Comparison of ENCODE assay signal across 8 cellular contexts in genomic region chr5:61280205-61280604, GRCh38. TPM values are rescaled to one million over a fixed set of nuclear protein-coding genes. Genes with fewer than 3 reads are reported as not detected.
DNase-seq lines count a peak whose midpoint lies in the region; ATAC-seq, FAIRE-seq and TF ChIP-seq lines count a peak whose summit lies in the region.

No MANE protein-coding gene starts in this region.

- peak overlapping the region in 1 of 2 donors; percentile 22 for H3K4me3 Mint-ChIP-seq in CD14-positive monocyte
- H3K4me3 Mint-ChIP-seq in stimulated activated naive B cell treated with anti-CD40 and anti-IgM and Interleukin-4, amounts not matched to agents 10 μg/mL and 1 μg/mL and 100 μg/mL, for 72 hours, result no peak overlapping the region

- H3K9me2 ChIP-seq in GM23248 (ENCODE audit: insufficient read depth), result no peaks in the 10 kb centered on the region

- TF ChIP-seq CTCF in CD14-positive monocyte (IDR thresholded peaks at IDR 0.05) (no peak), bronchial epithelial cell (IDR thresholded peaks at IDR 0.05; ENCODE audit: insufficient read depth, low read length, severe bottlenecking) (no peak)

- intact Hi-C loops in CD14-positive monocyte (cut with micrococcal nuclease) (no loop called here), aorta (cut with DNase I) (no loop called here)

- no peaks in the 10 kb centered on the region for H4K20me1 ChIP-seq in GM23248 (ENCODE audit: insufficient read depth)

- H3K27ac ChIP-seq in GM23248 (no peak overlapping the region), aorta (ENCODE audit: low read depth in 1 of 2, low read length in 2 of 2) (no peak overlapping the region)

- H3K27me3 ChIP-seq in GM23248 (replicated peaks; ENCODE audit: insufficient read depth) (no peaks in the 10 kb centered on the region), bronchial epithelial cell (ENCODE audit: control insufficient read depth, insufficient read depth, low read length) (no peaks in the 10 kb centered on the region), aorta (ENCODE audit: control insufficient read depth in 1 of 2, insufficient read depth in 2 of 2, low read length in 1 of 2) (no peaks in the 10 kb centered on the region)

- DNase-seq in CD14-positive monocyte (ENCODE audit: low spot score) (no peak), GM23248 (peak; percentile 91), NCI-H2171 treated with DMSO at 0.1 percent for 48 hours (lab: John Stamatoyannopoulos, UW) (peak; percentile 84), bronchial epithelial cell (ENCODE audit: low read depth) (peak; percentile 97), aorta (no peak), 8988T (no peak)
- DNase-seq in stimulated activated naive B cell treated with anti-CD40 and anti-IgM and Interleukin-4, amounts not matched to agents 10 μg/mL and 1 μg/mL and 100 μg/mL, for 72 hours, result peak; percentile 18

- H3K9me3 ChIP-seq in GM23248 (ENCODE audit: low read depth) (no peaks in the 10 kb centered on the region), aorta (ENCODE audit: control insufficient read depth, low read length) (no peaks in the 10 kb centered on the region)

- peaks cover 0 to 3% (median 0%) of the 10 kb centered on the region in 3 donors for H3K27me3 Mint-ChIP-seq in CD14-positive monocyte (ENCODE audit: low read depth in 3 of 3)
- no peaks in the 10 kb centered on the region for H3K27me3 Mint-ChIP-seq in stimulated activated naive B cell treated with anti-CD40 and anti-IgM and Interleukin-4, amounts not matched to agents 10 μg/mL and 1 μg/mL and 100 μg/mL, for 72 hours

- FAIRE-seq in bronchial epithelial cell (lab: Jason Lieb, UNC), result no peak

- H3K4me1 ChIP-seq in GM23248 (ENCODE audit: insufficient read depth) (peaks cover 25% of the 10 kb centered on the region), aorta (ENCODE audit: control insufficient read depth in 1 of 2, insufficient read depth in 2 of 2, low read length in 2 of 2) (peaks cover 0 to 2% of the 10 kb centered on the region in 2 donors)

- no peaks in the 10 kb centered on the region for H3K79me2 ChIP-seq in GM23248 (ENCODE audit: insufficient read depth)

- no peak overlapping the region for H3K4me3 ChIP-seq in GM23248
- H3K4me3 ChIP-seq in bronchial epithelial cell (ENCODE audit: low read depth, low read length), result no peak overlapping the region
- no peak overlapping the region for H3K4me3 ChIP-seq in aorta (ENCODE audit: low read length in 2 of 2)

- peaks cover 21% of the 10 kb centered on the region for H3K4me1 Mint-ChIP-seq in CD14-positive monocyte
- H3K4me1 Mint-ChIP-seq in stimulated activated naive B cell treated with anti-CD40 and anti-IgM and Interleukin-4, amounts not matched to agents 10 μg/mL and 1 μg/mL and 100 μg/mL, for 72 hours, result peaks cover 29 to 33% of the 10 kb centered on the region in 2 donors

- no peaks in the 10 kb centered on the region for H3K36me3 Mint-ChIP-seq in CD14-positive monocyte
- no peaks in the 10 kb centered on the region for H3K36me3 Mint-ChIP-seq in stimulated activated naive B cell treated with anti-CD40 and anti-IgM and Interleukin-4, amounts not matched to agents 10 μg/mL and 1 μg/mL and 100 μg/mL, for 72 hours

- peak overlapping the region; percentile 20 for H3K4me2 ChIP-seq in GM23248 (ENCODE audit: unreplicated experiment)

- H3K27ac Mint-ChIP-seq in CD14-positive monocyte, result peak overlapping the region; percentile 64 to 79 (median 78)
- H3K27ac Mint-ChIP-seq in stimulated activated naive B cell treated with anti-CD40 and anti-IgM and Interleukin-4, amounts not matched to agents 10 μg/mL and 1 μg/mL and 100 μg/mL, for 72 hours, result peak overlapping the region; percentile 22

- H3F3A ChIP-seq in GM23248 (ENCODE audit: insufficient read depth), result peaks cover 6% of the 10 kb centered on the region; the same call in 1 of the 2 replicates

- no peaks in the 10 kb centered on the region for H3K9me3 Mint-ChIP-seq in CD14-positive monocyte
- no peaks in the 10 kb centered on the region for H3K9me3 Mint-ChIP-seq in stimulated activated naive B cell treated with anti-CD40 and anti-IgM and Interleukin-4, amounts not matched to agents 10 μg/mL and 1 μg/mL and 100 μg/mL, for 72 hours

- peak; percentile 74 to 77 for ATAC-seq in stimulated activated naive B cell treated with anti-CD40 and anti-IgM and Interleukin-4, amounts not matched to agents 10 μg/mL and 1 μg/mL and 100 μg/mL, for 72 hours (replicated peaks)
- ATAC-seq in aorta (ENCODE audit: low FRiP score) (no peak), HG03439 (IDR thresholded peaks at IDR 0.05; ENCODE audit: unreplicated experiment) (no peak)

- H2AFZ ChIP-seq in GM23248, result no peak overlapping the region

- in situ Hi-C loops in GM23248 (cut with MboI), result no loop called here

- no peak overlapping the region for H3K9ac ChIP-seq in GM23248

- H3K36me3 ChIP-seq in GM23248 (ENCODE audit: low read depth) (no peaks in the 10 kb centered on the region), bronchial epithelial cell (ENCODE audit: control insufficient read depth, insufficient read depth, low read length) (no peaks in the 10 kb centered on the region), aorta (ENCODE audit: control insufficient read depth in 1 of 2, insufficient read depth in 2 of 2, low read length in 1 of 2) (no peaks in the 10 kb centered on the region)

RNA-seq across cellular contexts. Expression of gene ZSWIM6, which starts 51.9 kb away (rescaled TPM):
- polyA plus RNA-seq in CD14-positive monocyte (1 to 10 TPM; 1.7 to 2.7 TPM), GM23248 (2016; fragmentation: Nextera tagmentation; extraction: Ambion mirVana) (0.96 and 1.5 TPM in 2 replicates), aorta (1 to 10 TPM; 3.4 to 5.3 TPM)
- 3.9 and 4.8 TPM in 2 replicates for total RNA-seq in GM23248 (2014; rRNA removed; shearing (Covaris generic))
- total RNA-seq in bronchial epithelial cell (5.6 and 5.8 TPM in 2 replicates), aorta (10 to 100 TPM; 19.5 to 21.8 TPM)

Comparison
In these comparisons a context has a peak if more than half of its experiments do, and no peak if none do; other contexts are left out.
1. DNase-seq: peak in GM23248 (single experiment), NCI-H2171 treated with DMSO at 0.1 percent for 48 hours (single experiment), bronchial epithelial cell (single experiment) and stimulated activated naive B cell treated with anti-CD40 and anti-IgM and Interleukin-4, amounts not matched to agents 10 μg/mL and 1 μg/mL and 100 μg/mL, for 72 hours (single experiment); none in CD14-positive monocyte (single experiment), aorta (0 of 2) and 8988T (single experiment).
2. ATAC-seq: peak in stimulated activated naive B cell treated with anti-CD40 and anti-IgM and Interleukin-4, amounts not matched to agents 10 μg/mL and 1 μg/mL and 100 μg/mL, for 72 hours (2 of 2); none in aorta (single experiment) and HG03439 (single experiment).